In genomic region chr9:107751522-107752235, GRCh38 we compare ENCODE assay signal across 9 cellular contexts.
A peak's percentile ranks its signal among the peaks of the same experiment; 100 is the strongest.
DNase-seq lines count a peak whose midpoint lies in the region; ATAC-seq, FAIRE-seq and TF ChIP-seq lines count a peak whose summit lies in the region.
"Had no signal": no experiment of that assay in that cellular context is flagged by ENCODE, and none has a peak within 500 bp of the region (broad histone marks: within the 10 kb centered on the region; RNA-seq: fewer than 3 reads in every experiment).

No MANE protein-coding gene starts in this region.

- TF ChIP-seq POLR2A in GM12878 (IDR thresholded peaks at IDR 0.05; ENCODE audit: low read depth, low read length), result no peak

- H3K4me1 ChIP-seq in GM12878 (ENCODE audit: control insufficient read depth, insufficient read depth, low read length), result no peaks in the 10 kb centered on the region
- H3K4me1 ChIP-seq in mesendoderm (ENCODE audit: control insufficient read depth, low read depth, low read length), result no peaks in the 10 kb centered on the region

- no peaks in the 10 kb centered on the region for H3K79me1 ChIP-seq in mesendoderm (ENCODE audit: low read length)

- H3K36me3 ChIP-seq in GM12878 (ENCODE audit: control insufficient read depth in 2 of 2, insufficient read depth in 2 of 2, low read length in 1 of 2), result no peaks in the 10 kb centered on the region
- no peaks in the 10 kb centered on the region for H3K36me3 ChIP-seq in mesendoderm (ENCODE audit: control insufficient read depth, insufficient read depth, low read length)

- H3K9me3 Mint-ChIP-seq in activated CD4-positive, alpha-beta T cell treated with anti-CD3 and anti-CD28 coated beads for 36 hours (ENCODE audit: low read depth), result peaks cover 2% of the 10 kb centered on the region

- peak overlapping the region; percentile 18 for H2AFZ ChIP-seq in GM12878 (ENCODE audit: control insufficient read depth, low read depth, low read length)

- H3K9ac ChIP-seq in GM12878 (ENCODE audit: control insufficient read depth, insufficient read depth, low read length), result no peak overlapping the region; the same call in 1 of the 2 replicates
- H3K9ac ChIP-seq in mesendoderm (ENCODE audit: low read length), result no peak overlapping the region

- H2BK5ac ChIP-seq in mesendoderm (ENCODE audit: low read length), result no peak overlapping the region

- in situ Hi-C loops in GM12878 (cut with MboI), result no loop called here

- no peak overlapping the region for H3K27ac Mint-ChIP-seq in activated CD4-positive, alpha-beta T cell treated with anti-CD3 and anti-CD28 coated beads for 36 hours
- H3K27ac Mint-ChIP-seq: B cell had no signal

- CTCF ChIA-PET in activated CD4-positive, alpha-beta T cell treated with anti-CD3 and anti-CD28 coated beads for 36 hours (lab: Charles Lee), result interaction anchor here (0.7 kb wide), 1 partner anchor 97 kb away, joined by 3 read pairs; no protein-coding TSS in a partner anchor
- CTCF ChIA-PET in GM12878 (lab: Yijun Ruan, JAX), result interaction anchor here (0.5 to 1.5 kb wide), 7 partner anchors 10 to 124 kb away, joined by 3 to 5 read pairs (median 3); no protein-coding TSS in a partner anchor
- CTCF ChIA-PET in HEK293T (lab: Yijun Ruan, JAX), result interaction anchor here (0.7 kb wide), 1 partner anchor 90 kb away, joined by 5 read pairs; no protein-coding TSS in a partner anchor

- H4K5ac ChIP-seq in mesendoderm (ENCODE audit: low read length), result no peak overlapping the region

- H3K27me3 ChIP-seq in GM12878 (replicated peaks in 1 of 2; ENCODE audit: control insufficient read depth in 2 of 2, insufficient read depth in 2 of 2, low read length in 1 of 2) (no peaks in the 10 kb centered on the region), mesendoderm (ENCODE audit: insufficient read depth, low read length, poor library complexity) (no peaks in the 10 kb centered on the region)

- H3K36me3 Mint-ChIP-seq in activated CD4-positive, alpha-beta T cell treated with anti-CD3 and anti-CD28 coated beads for 36 hours (ENCODE audit: low read depth), result no peaks in the 10 kb centered on the region

- no peak overlapping the region for H4K8ac ChIP-seq in mesendoderm (ENCODE audit: low read depth, low read length)

- TF ChIP-seq EP300 in GM12878 (IDR thresholded peaks at IDR 0.05; ENCODE audit: borderline replicate concordance in 1 of 2, control insufficient read depth in 1 of 2, low read depth in 2 of 2, low read length in 2 of 2), result peak; percentile 56 to 58; a peak in 3 of 4 replicates

- DNase-seq in activated CD4-positive, alpha-beta T cell treated with anti-CD3 and anti-CD28 coated beads for 36 hours, result peak; percentile 8
- no peak for DNase-seq in activated CD4-positive, alpha-beta T cell treated with anti-CD3 and anti-CD28 coated beads for 1 hour
- peak; percentile 45 for DNase-seq in GM12878 (ENCODE audit: low read depth, low spot score)
- DNase-seq in mesendoderm, result peak; percentile 13
- DNase-seq in NCI-H2227 (lab: John Stamatoyannopoulos, UW; ENCODE audit: unreplicated experiment), result no peak
- DNase-seq in medulla oblongata (ENCODE audit: extremely low spot score), result no peak
- no peak for DNase-seq in HEK293T (ENCODE audit: extremely low spot score)

- no peaks in the 10 kb centered on the region for H3K4me1 Mint-ChIP-seq in activated CD4-positive, alpha-beta T cell treated with anti-CD3 and anti-CD28 coated beads for 36 hours
- H3K4me1 Mint-ChIP-seq: B cell had no signal

- no TSS peak for BruUV-seq in GM12878 (replicated peaks; lab: Mats Ljungman, UMichigan)

- H3K79me2 ChIP-seq in GM12878 (ENCODE audit: control insufficient read depth, insufficient read depth, low read length), result no peaks in the 10 kb centered on the region
- H3K79me2 ChIP-seq in mesendoderm (ENCODE audit: control insufficient read depth, insufficient read depth, low read length), result no peaks in the 10 kb centered on the region

- no peak for TF ChIP-seq CTCF in GM12878 (IDR thresholded peaks at IDR 0.05 in 2 of 3, conservative IDR thresholded peaks at IDR 0.05 in 1 of 3; ENCODE audit: control insufficient read depth in 2 of 3, extremely low read depth in 1 of 3, insufficient read depth in 1 of 3, low read depth in 3 of 3, low read length in 3 of 3)

- H3K56ac ChIP-seq in mesendoderm (ENCODE audit: low read length), result no peak overlapping the region

- no peaks in the 10 kb centered on the region for H4K20me1 ChIP-seq in GM12878 (ENCODE audit: control insufficient read depth, insufficient read depth)

- no peak overlapping the region for H3K4me3 Mint-ChIP-seq in activated CD4-positive, alpha-beta T cell treated with anti-CD3 and anti-CD28 coated beads for 36 hours
- H3K4me3 Mint-ChIP-seq: B cell had no signal

- no peaks in the 10 kb centered on the region; the same call in 2 of the 3 replicates for H3K9me3 ChIP-seq in GM12878 (replicated peaks; ENCODE audit: control insufficient read depth, insufficient read depth, low read length)

- no peak overlapping the region for H2BK15ac ChIP-seq in mesendoderm (replicated peaks; ENCODE audit: low read depth)

- SMC1A ChIA-PET in GM12878 (lab: Charles Lee; ENCODE audit: uncharacterized antibody, unreplicated experiment), result interaction anchor here (0.8 to 2.3 kb wide), 21 partner anchors 8 to 133 kb away, joined by 3 to 19 read pairs (median 4); no protein-coding TSS in a partner anchor

- RAD21 ChIA-PET in GM12878 (lab: Charles Lee; ENCODE audit: unreplicated experiment), result interaction anchor here (0.5 to 2.5 kb wide), 22 partner anchors 9 to 805 kb away, joined by 3 to 12 read pairs (median 4); no protein-coding TSS in a partner anchor

- no peak overlapping the region for H3K18ac ChIP-seq in mesendoderm (ENCODE audit: low read length)

- 0% methylated on average over 5 of the region's 5 CpGs for WGBS in GM12878 (ENCODE audit: insufficient coverage, insufficient replicate concordance, low lambda C conversion rate, missing lambda C conversion rate)
- WGBS in mesendoderm (ENCODE audit: extremely low coverage, insufficient coverage, low lambda C conversion rate), result no CpG with 5 or more reads among the region's 5 CpGs

- H3K4me2 ChIP-seq in GM12878 (ENCODE audit: control insufficient read depth, insufficient read depth), result no peak overlapping the region
- H3K4me2 ChIP-seq in mesendoderm (ENCODE audit: low read length), result no peak overlapping the region

- peak; percentile 65 for ATAC-seq in activated CD4-positive, alpha-beta T cell treated with anti-CD3 and anti-CD28 coated beads for 36 hours
- ATAC-seq in HG03103 (IDR thresholded peaks at IDR 0.05; ENCODE audit: low read depth, unreplicated experiment), result peak; percentile 87
- peak; percentile 93 for ATAC-seq in GM12878

- no peak overlapping the region for H3K23ac ChIP-seq in mesendoderm (ENCODE audit: low read length)

- FAIRE-seq in GM12878 (lab: Jason Lieb, UNC), result peak; percentile 41

- no peaks in the 10 kb centered on the region for H3K27me3 Mint-ChIP-seq in activated CD4-positive, alpha-beta T cell treated with anti-CD3 and anti-CD28 coated beads for 36 hours
- H3K27me3 Mint-ChIP-seq: B cell had no signal

- H3K27ac ChIP-seq in GM12878 (ENCODE audit: control insufficient read depth, insufficient read depth), result peak overlapping the region; percentile 42; the same call in 1 of the 2 replicates
- no peak overlapping the region for H3K27ac ChIP-seq in mesendoderm (ENCODE audit: low read depth, low read length)

- POLR2A ChIA-PET in activated CD4-positive, alpha-beta T cell treated with anti-CD3 and anti-CD28 coated beads for 36 hours (lab: Charles Lee), result no interaction called here
- POLR2A ChIA-PET in GM12878 (lab: Charles Lee) (interaction anchor here (0.6 to 1.8 kb wide), 11 partner anchors 8 to 466 kb away, joined by 3 to 11 read pairs (median 5); no protein-coding TSS in a partner anchor), HEK293T (lab: Yijun Ruan, JAX) (no interaction called here)

- H2AK5ac ChIP-seq in mesendoderm (ENCODE audit: low read length), result no peak overlapping the region

- intact Hi-C loops in activated CD4-positive, alpha-beta T cell treated with anti-CD3 and anti-CD28 coated beads for 36 hours (cut with DNase I, micrococcal nuclease), result no loop called here
- intact Hi-C loops in GM12878 (cut with micrococcal nuclease; ENCODE audit: unreplicated experiment), result no loop called here

- TF ChIP-seq RAD21 in GM12878 (IDR thresholded peaks at IDR 0.05; ENCODE audit: insufficient read depth, low read depth, low read length), result no peak

- H3K4me3 ChIP-seq in GM12878, result no peak overlapping the region
- H3K4me3 ChIP-seq in mesendoderm (ENCODE audit: low read length), result no peak overlapping the region

- H3K4ac ChIP-seq in mesendoderm (ENCODE audit: low read depth, low read length), result no peak overlapping the region

- H2BK120ac ChIP-seq in mesendoderm (ENCODE audit: low read depth, low read length), result no peak overlapping the region

TF ChIP-seq in GM12878, 131 proteins besides CTCF, POLR2A, EP300 and RAD21 (continues in another document):
- TF ChIP-seq ATF2 (IDR thresholded peaks at IDR 0.05; ENCODE audit: low read length), result 0 out of 2 replicates have a peak, but pooled peaks have one; percentile 14

TF ChIP-seq in HEK293T, 16 proteins besides CTCF, POLR2A, EP300 and RAD21:
- TF ChIP-seq FOXK2 (IDR thresholded peaks at IDR 0.05), result no peak

Comparison
In these comparisons a context has a peak if more than half of its experiments do, and no peak if none do; other contexts are left out.
1. DNase-seq: peak in activated CD4-positive, alpha-beta T cell treated with anti-CD3 and anti-CD28 coated beads for 36 hours (single experiment), GM12878 (single experiment) and mesendoderm (single experiment); none in activated CD4-positive, alpha-beta T cell treated with anti-CD3 and anti-CD28 coated beads for 1 hour (single experiment), NCI-H2227 (single experiment), medulla oblongata (single experiment) and HEK293T (single experiment).
2. Peak in every context shown above with its lines, with median percentiles within 50 percentile points of each other: ATAC-seq.